20 cellular contexts compared by ENCODE assay signal in genomic region chr17:3553419-3554401, GRCh38.
"Had no signal": no experiment of that assay in that cellular context is flagged by ENCODE, and none has a peak within 500 bp of the region (broad histone marks: within the 10 kb centered on the region; RNA-seq: fewer than 3 reads in every experiment).

No MANE protein-coding gene starts in this region.

- H3K4me3 ChIP-seq: breast epithelium, left lung, psoas muscle, tibial nerve had no signal

- ATAC-seq: left lung, psoas muscle had no signal

- H3K79me2 ChIP-seq: parathyroid adenoma had no signal

- H3K36me3 ChIP-seq: breast epithelium, left lung, tibial nerve had no signal

- H3K27ac ChIP-seq: breast epithelium, left lung, parathyroid adenoma, psoas muscle, tibial nerve, VCaP had no signal

- H3K27me3 ChIP-seq: breast epithelium, tibial nerve had no signal

- DNase-seq: activated CD4-positive, alpha-beta memory T cell treated with anti-CD3 and anti-CD28 coated beads for 36 hours; activated CD4-positive, alpha-beta T cell treated with anti-CD3 and anti-CD28 coated beads for 48 hours; activated CD8-positive, alpha-beta memory T cell treated with anti-CD3 and anti-CD28 coated beads, Interleukin-2, amount 50 U/mL, for 4 hours; activated gamma-delta T cell; activated naive CD4-positive, alpha-beta T cell treated with anti-CD3 and anti-CD28 coated beads, Interleukin-2, amount 10 ng/mL, durations not matched to agents 7 days and 5 days; activated T-cell treated with anti-CD3 and anti-CD28 coated beads, Interleukin-2, amount 50 U/mL, for 1 hour; amygdala; effector CD8-positive, alpha-beta T cell; left lung; nucleus accumbens; psoas muscle; stimulated activated naive CD4-positive, alpha-beta T cell treated with Interleukin-2 at 50 U/mL for 16 hours; T-helper 9 cell had no signal

- FAIRE-seq: colon, frontal cortex, TTC549 had no signal

- H3K4me1 ChIP-seq: breast epithelium, left lung, parathyroid adenoma, psoas muscle had no signal

- H3K9me3 ChIP-seq: breast epithelium, left lung, psoas muscle, tibial nerve had no signal

- H2AFZ ChIP-seq: parathyroid adenoma had no signal
